Comparison of ENCODE assay signal across 25 cellular contexts in genomic region chr15:76718863-76719262, GRCh38.
"Had no signal": no experiment of that assay in that cellular context is flagged by ENCODE, and none has a peak within 500 bp of the region (broad histone marks: within the 10 kb centered on the region; RNA-seq: fewer than 3 reads in every experiment).

No MANE protein-coding gene starts in this region.

- H3K9me3 ChIP-seq: colonic mucosa had no signal

- H3K27me3 ChIP-seq: colonic mucosa, dorsolateral prefrontal cortex, esophagus muscularis mucosa, esophagus squamous epithelium, foreskin keratinocyte, gastrocnemius medialis, gastroesophageal sphincter, heart left ventricle, heart right ventricle had no signal

- ATAC-seq: effector memory CD8-positive, alpha-beta T cell; esophagus mucosa; foreskin keratinocyte; gastrocnemius medialis; gastroesophageal sphincter; heart left ventricle; heart right ventricle had no signal

- H3K4me1 ChIP-seq: colonic mucosa, esophagus muscularis mucosa, esophagus squamous epithelium, foreskin keratinocyte, gastrocnemius medialis, gastroesophageal sphincter, heart left ventricle, heart right ventricle had no signal

- FAIRE-seq: colon, endometrium, frontal cortex had no signal

- H3K36me3 ChIP-seq: colonic mucosa had no signal

- H3K27ac ChIP-seq: colonic mucosa, coronary artery, dorsolateral prefrontal cortex, epithelial cell of prostate, esophagus muscularis mucosa, esophagus squamous epithelium, foreskin keratinocyte, gastrocnemius medialis, gastroesophageal sphincter, heart left ventricle, heart right ventricle had no signal

- DNase-seq: colonic mucosa; cortex of kidney; dorsolateral prefrontal cortex; effector CD4-positive, alpha-beta T cell; effector CD8-positive, alpha-beta T cell; effector memory CD4-positive, alpha-beta T cell; effector memory CD8-positive, alpha-beta T cell; endodermal cell; erythroblast; esophagus squamous epithelium; foreskin fibroblast; foreskin keratinocyte; foreskin melanocyte; gastrocnemius medialis; glutamatergic neuron; heart left ventricle; heart right ventricle had no signal

- H3K4me3 ChIP-seq: colonic mucosa, coronary artery, dorsolateral prefrontal cortex, esophagus muscularis mucosa, esophagus squamous epithelium, gastrocnemius medialis, gastroesophageal sphincter, heart left ventricle, heart right ventricle had no signal
